In genomic region chr13:30569901-30570576, GRCh38 we compare ENCODE assay signal across 8 cellular contexts. TPM values are rescaled to one million over a fixed set of nuclear protein-coding genes. Genes with fewer than 3 reads are reported as not detected.
DNase-seq lines count a peak whose midpoint lies in the region; ATAC-seq, FAIRE-seq and TF ChIP-seq lines count a peak whose summit lies in the region.

No MANE protein-coding gene starts in this region.

- in situ Hi-C loops in gastrocnemius medialis (cut with MboI; ENCODE audit: low sequenced_read_pairs in 4 of 4) = no loop called here

- FAIRE-seq in GM12892 (lab: Jason Lieb, UNC) = peak; percentile 27

- H3K4me1 ChIP-seq in RWPE2 (ENCODE audit: insufficient read depth, poor library complexity, severe bottlenecking) = peaks cover 27% of the 10 kb centered on the region
- no peaks in the 10 kb centered on the region for H3K4me1 ChIP-seq in gastrocnemius medialis

- H3K9me3 ChIP-seq in RWPE2 (ENCODE audit: severe bottlenecking) (no peaks in the 10 kb centered on the region), gastrocnemius medialis (no peaks in the 10 kb centered on the region)

- DNase-seq in GM12892 (ENCODE audit: insufficient read length) (no peak), RWPE2 (ENCODE audit: low spot score) (peak; percentile 69), fibroblast of villous mesenchyme (ENCODE audit: low read depth) (peak; percentile 94), gastrocnemius medialis (peak in 1 of 2 donors; percentile 17), DMS 273 (lab: John Stamatoyannopoulos, UW; ENCODE audit: unreplicated experiment) (no peak), NCI-H146 treated with DMSO at 0.1 percent for 48 hours (lab: John Stamatoyannopoulos, UW; ENCODE audit: unreplicated experiment) (no peak)

- H3K36me3 ChIP-seq in RWPE2 (ENCODE audit: low read depth) = no peaks in the 10 kb centered on the region
- no peaks in the 10 kb centered on the region for H3K36me3 ChIP-seq in gastrocnemius medialis

- no peak for TF ChIP-seq POLR2A in GM12892 (IDR thresholded peaks at IDR 0.05; ENCODE audit: low read depth, low read length)
- TF ChIP-seq POLR2A in gastrocnemius medialis (IDR thresholded peaks at IDR 0.05) = no peak

- peak overlapping the region; percentile 47 for H3K27ac ChIP-seq in RWPE2 (ENCODE audit: poor library complexity, severe bottlenecking)
- no peak overlapping the region for H3K27ac ChIP-seq in gastrocnemius medialis

- ATAC-seq in RWPE2 (ENCODE audit: low read depth) (peak; percentile 98), gastrocnemius medialis (peak; percentile 62 to 70), GM21360 (IDR thresholded peaks at IDR 0.05; ENCODE audit: unreplicated experiment) (no peak), HG03135 (IDR thresholded peaks at IDR 0.05; ENCODE audit: unreplicated experiment) (no peak)

- intact Hi-C loops in gastrocnemius medialis (cut with DNase I; ENCODE audit: low total_unique reads) = no loop called here

- no peak overlapping the region for H3K4me3 ChIP-seq in RWPE2 (ENCODE audit: severe bottlenecking)
- H3K4me3 ChIP-seq in fibroblast of villous mesenchyme (ENCODE audit: low read depth, low read length) = no peak overlapping the region
- no peak overlapping the region for H3K4me3 ChIP-seq in gastrocnemius medialis

- H3K27me3 ChIP-seq in RWPE2 (ENCODE audit: insufficient read depth, poor library complexity, severe bottlenecking) (no peaks in the 10 kb centered on the region), gastrocnemius medialis (no peaks in the 10 kb centered on the region)

- TF ChIP-seq CTCF in RWPE2 (IDR thresholded peaks at IDR 0.05; ENCODE audit: poor library complexity, severe bottlenecking) = no peak
- TF ChIP-seq CTCF in fibroblast of villous mesenchyme (IDR thresholded peaks at IDR 0.05; ENCODE audit: insufficient read depth, low read depth, low read length) = no peak
- TF ChIP-seq CTCF in gastrocnemius medialis (IDR thresholded peaks at IDR 0.05 in 4 of 5, conservative IDR thresholded peaks at IDR 0.05 in 1 of 5) = no peak

RNA-seq across cellular contexts. Expression of gene USPL1, which starts 47.7 kb away (rescaled TPM):
- polyA plus RNA-seq in GM12892 (2012; ENCODE audit: missing spikeins) = 9.3 TPM
- total RNA-seq in fibroblast of villous mesenchyme (16.4 and 21.2 TPM in 2 replicates), gastrocnemius medialis (10 to 100 TPM; 14.2 to 18.4 (median 15.6) TPM)

Comparison
In these comparisons a context has a peak if more than half of its experiments do, and no peak if none do; other contexts are left out.
1. DNase-seq: peak in RWPE2 (single experiment) and fibroblast of villous mesenchyme (single experiment); none in GM12892 (single experiment), DMS 273 (single experiment) and NCI-H146 treated with DMSO at 0.1 percent for 48 hours (single experiment).
2. ATAC-seq: peak in RWPE2 (single experiment) and gastrocnemius medialis (2 of 2); none in GM21360 (single experiment) and HG03135 (single experiment).